ENCODE assay signal across 25 cellular contexts in genomic region chr6:73058736-73059135, GRCh38.
A peak's percentile ranks its signal among the peaks of the same experiment; 100 is the strongest.
DNase-seq lines count a peak whose midpoint lies in the region; ATAC-seq and TF ChIP-seq lines count a peak whose summit lies in the region.
"Had no signal": no experiment of that assay in that cellular context is flagged by ENCODE, and none has a peak within 500 bp of the region (broad histone marks: within the 10 kb centered on the region; RNA-seq: fewer than 3 reads in every experiment).

No MANE protein-coding gene starts in this region.

- no peaks in the 10 kb centered on the region; the same call in 1 of the 2 replicates for H3K27me3 ChIP-seq in BJ (ENCODE audit: control insufficient read depth, insufficient read depth, low read length)
- no peaks in the 10 kb centered on the region for H3K27me3 ChIP-seq in hepatocyte
- H3K27me3 ChIP-seq: BLaER1, MG63, Peyer's patch, SJCRH30 had no signal

- no peaks in the 10 kb centered on the region for H4K20me1 ChIP-seq in hepatocyte (ENCODE audit: insufficient read depth, poor library complexity, severe bottlenecking)
- H4K20me1 ChIP-seq: BLaER1 had no signal

- no peak overlapping the region for H2AFZ ChIP-seq in hepatocyte
- H2AFZ ChIP-seq: GM23338 had no signal

- H3K4me3 Mint-ChIP-seq in activated T-helper 2 cell treated with anti-CD3 and anti-CD28 coated beads, Interferon-gamma antibody, Interleukin-2, Interleukin-4, amounts not matched to agents 10 μg/mL and 5 μg/mL and 100 μg/mL, durations not matched to agents 14 hours and 24 hours and 36 hours (ENCODE audit: low read depth) = no peak overlapping the region
- H3K4me3 Mint-ChIP-seq: CD4-positive, alpha-beta T cell; GM23338 had no signal

- no peaks in the 10 kb centered on the region for H3K79me2 ChIP-seq in hepatocyte

- intact Hi-C loops in activated T-helper 2 cell treated with anti-CD3 and anti-CD28 coated beads, Interferon-gamma antibody, Interleukin-2, Interleukin-4, amounts not matched to agents 10 μg/mL and 5 μg/mL and 100 μg/mL, durations not matched to agents 14 hours and 24 hours and 36 hours (cut with micrococcal nuclease) = no loop called here

- no peak overlapping the region for H3K27ac ChIP-seq in hepatocyte
- H3K27ac ChIP-seq: A549, BLaER1, Peyer's patch, SJCRH30 had no signal

- no peaks in the 10 kb centered on the region for H3K36me3 Mint-ChIP-seq in activated T-helper 2 cell treated with anti-CD3 and anti-CD28 coated beads, Interferon-gamma antibody, Interleukin-2, Interleukin-4, amounts not matched to agents 10 μg/mL and 5 μg/mL and 100 μg/mL, durations not matched to agents 14 hours and 24 hours and 36 hours (ENCODE audit: low read depth)

- CTCF ChIA-PET in BJ (lab: Yijun Ruan, JAX) = no interaction called here

- in situ Hi-C loops in astrocyte of the cerebellum (cut with HindIII; ENCODE audit: low sequenced_read_pairs) = no loop called here

- POLR2A ChIA-PET in BJ (lab: Charles Lee) = no interaction called here

- H3K4me3 ChIP-seq in BJ (ENCODE audit: low read depth, low read length) (no peak overlapping the region), astrocyte of the cerebellum (ENCODE audit: low read depth, low read length) (no peak overlapping the region), hepatocyte (no peak overlapping the region)
- H3K4me3 ChIP-seq: A549, BLaER1, GM23338, HAP-1, MG63, Peyer's patch, SJCRH30 had no signal

- no peaks in the 10 kb centered on the region for H3K9me3 ChIP-seq in hepatocyte (ENCODE audit: low read depth)
- H3K9me3 ChIP-seq: A549, HAP-1, Peyer's patch, SJCRH30 had no signal

- DNase-seq in BJ (ENCODE audit: low read depth) = peak; percentile 31
- peak; percentile 36 for DNase-seq in HS-27A (ENCODE audit: low read depth)
- DNase-seq in astrocyte of the cerebellum (ENCODE audit: low read depth) = peak; percentile 61
- DNase-seq in iris pigment epithelial cell (ENCODE audit: low read depth) = peak; percentile 45
- no peak for DNase-seq in NCI-H2227 treated with DMSO at 0.1 percent for 48 hours (lab: John Stamatoyannopoulos, UW)
- DNase-seq in hepatocyte (ENCODE audit: low spot score) = no peak
- no peak for DNase-seq in activated T-helper 2 cell treated with anti-CD3 and anti-CD28 coated beads, Interferon-gamma antibody, Interleukin-2, Interleukin-4, amounts not matched to agents 10 μg/mL and 5 μg/mL and 100 μg/mL, durations not matched to agents 14 hours and 24 hours and 36 hours (ENCODE audit: low spot score)
- DNase-seq: CD4-positive, alpha-beta T cell; COR-L47; DMS79; Kasumi-1; MG63; NCI-H1048; NCI-H1417 treated with DMSO at 0.1 percent for 48 hours; NCI-H187 treated with DMSO at 0.1 percent for 48 hours; NCI-H2107; NCI-H510A treated with DMSO at 0.1 percent for 48 hours; NCI-H748 treated with DMSO at 0.1 percent for 48 hours; Peyer's patch; SJCRH30 had no signal

- H3K4me1 Mint-ChIP-seq in activated T-helper 2 cell treated with anti-CD3 and anti-CD28 coated beads, Interferon-gamma antibody, Interleukin-2, Interleukin-4, amounts not matched to agents 10 μg/mL and 5 μg/mL and 100 μg/mL, durations not matched to agents 14 hours and 24 hours and 36 hours (ENCODE audit: low read depth) = no peaks in the 10 kb centered on the region
- H3K4me1 Mint-ChIP-seq: GM23338 had no signal

- WGBS in hepatocyte (ENCODE audit: low lambda C conversion rate, missing lambda C conversion rate) = 91% methylated on average over 3 of the region's 3 CpGs

- TF ChIP-seq CTCF in BJ (IDR thresholded peaks at IDR 0.05; ENCODE audit: insufficient read depth, low read depth, low read length) (no peak), astrocyte of the cerebellum (IDR thresholded peaks at IDR 0.05; ENCODE audit: low read depth, low read length, missing control alignments) (no peak), hepatocyte (IDR thresholded peaks at IDR 0.05; ENCODE audit: poor library complexity) (no peak)

- no peaks in the 10 kb centered on the region for H3K27me3 Mint-ChIP-seq in activated T-helper 2 cell treated with anti-CD3 and anti-CD28 coated beads, Interferon-gamma antibody, Interleukin-2, Interleukin-4, amounts not matched to agents 10 μg/mL and 5 μg/mL and 100 μg/mL, durations not matched to agents 14 hours and 24 hours and 36 hours (ENCODE audit: low read depth)
- H3K27me3 Mint-ChIP-seq: CD4-positive, alpha-beta T cell had no signal

- H3K4me2 ChIP-seq in hepatocyte = no peak overlapping the region
- H3K4me2 ChIP-seq: A549, BLaER1, GM23338 had no signal

- no peaks in the 10 kb centered on the region for H3K9me2 ChIP-seq in hepatocyte (replicated peaks; ENCODE audit: insufficient read depth)

- H3K9me3 Mint-ChIP-seq in activated T-helper 2 cell treated with anti-CD3 and anti-CD28 coated beads, Interferon-gamma antibody, Interleukin-2, Interleukin-4, amounts not matched to agents 10 μg/mL and 5 μg/mL and 100 μg/mL, durations not matched to agents 14 hours and 24 hours and 36 hours = peaks cover 2% of the 10 kb centered on the region
- H3K9me3 Mint-ChIP-seq: CD4-positive, alpha-beta T cell; GM23338 had no signal

- no peak overlapping the region for H3K27ac Mint-ChIP-seq in activated T-helper 2 cell treated with anti-CD3 and anti-CD28 coated beads, Interferon-gamma antibody, Interleukin-2, Interleukin-4, amounts not matched to agents 10 μg/mL and 5 μg/mL and 100 μg/mL, durations not matched to agents 14 hours and 24 hours and 36 hours
- H3K27ac Mint-ChIP-seq: CD4-positive, alpha-beta T cell; GM23338 had no signal

- H3K4me1 ChIP-seq in hepatocyte (ENCODE audit: insufficient read depth) = no peaks in the 10 kb centered on the region
- H3K4me1 ChIP-seq: A549, HAP-1, Peyer's patch, SJCRH30 had no signal

- ATAC-seq in HG03280 (IDR thresholded peaks at IDR 0.05; ENCODE audit: unreplicated experiment) = no peak
- ATAC-seq: A549, GM23338 had no signal

- H3K36me3 ChIP-seq in BJ (ENCODE audit: control insufficient read depth, insufficient read depth, low read length) (no peaks in the 10 kb centered on the region), hepatocyte (replicated peaks; ENCODE audit: insufficient read depth, low read depth) (no peaks in the 10 kb centered on the region)
- H3K36me3 ChIP-seq: HAP-1, MG63, Peyer's patch, SJCRH30 had no signal

Comparison
In these comparisons a context has a peak if more than half of its experiments do, and no peak if none do; other contexts are left out.
1. DNase-seq: peak in BJ (single experiment), HS-27A (single experiment), astrocyte of the cerebellum (single experiment) and iris pigment epithelial cell (single experiment); none in NCI-H2227 treated with DMSO at 0.1 percent for 48 hours (single experiment), hepatocyte (single experiment) and activated T-helper 2 cell treated with anti-CD3 and anti-CD28 coated beads, Interferon-gamma antibody, Interleukin-2, Interleukin-4, amounts not matched to agents 10 μg/mL and 5 μg/mL and 100 μg/mL, durations not matched to agents 14 hours and 24 hours and 36 hours (single experiment).